In the genomic region with DNA sequence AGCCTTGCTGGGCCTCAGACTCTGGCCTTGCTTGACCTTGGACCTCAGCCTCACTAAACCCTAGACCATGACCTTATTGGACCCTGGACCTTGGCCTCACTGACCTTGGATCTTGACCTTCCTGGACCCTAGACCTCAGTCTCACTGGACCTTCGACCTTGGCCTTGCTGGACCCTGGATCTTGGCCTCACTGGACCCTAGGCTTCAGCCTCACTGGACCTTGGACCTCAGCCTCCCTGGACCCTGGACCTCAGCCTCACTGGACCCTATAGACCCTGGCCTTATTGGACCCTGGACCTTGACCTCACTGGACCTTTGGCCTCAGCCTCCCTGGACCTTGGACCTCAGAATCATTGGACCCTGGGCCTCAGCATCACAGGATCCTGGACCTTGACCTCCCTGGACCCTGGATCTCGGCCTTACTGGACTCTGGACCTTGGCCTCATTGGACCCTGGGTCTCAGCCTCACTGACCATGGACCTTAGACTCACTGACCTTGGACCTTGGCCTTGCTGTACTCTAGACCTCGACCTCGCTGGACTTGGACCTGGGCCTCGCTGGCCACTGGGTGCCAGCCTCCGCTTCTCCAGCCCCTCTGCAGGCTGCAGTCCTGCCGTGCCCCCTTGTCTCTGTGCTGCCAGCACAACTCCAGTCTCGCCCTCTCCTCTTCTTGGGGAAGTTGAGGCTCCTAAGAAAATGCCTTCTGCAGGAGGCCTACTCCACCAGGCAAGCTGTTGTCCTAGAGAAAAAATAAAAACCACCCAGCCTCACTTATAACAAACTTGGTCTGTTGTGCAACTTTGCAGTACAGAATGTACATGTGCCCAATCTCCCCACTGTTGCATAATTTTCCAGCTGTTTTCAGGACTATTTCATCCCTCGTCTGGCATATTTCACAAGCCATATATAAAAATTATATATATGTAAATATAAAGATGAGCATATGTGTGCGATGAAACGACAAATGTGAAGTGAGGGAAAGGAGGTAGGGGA, we compare ENCODE assay signal across 1 cellular context.
TF ChIP-seq lines count a peak whose summit lies in the region.

No MANE protein-coding gene starts in this region.

TF ChIP-seq in IMR-90, 13 proteins besides CTCF, POLR2A, EP300 and RAD21:
- TF ChIP-seq RCOR1 (IDR thresholded peaks at IDR 0.05; ENCODE audit: insufficient replicate concordance, low read length) (no peak), MAZ (IDR thresholded peaks at IDR 0.05; ENCODE audit: borderline replicate concordance, low read depth, low read length) (no peak), CEBPB (IDR thresholded peaks at IDR 0.05; ENCODE audit: low read depth, low read length) (peak; percentile 88), BHLHE40 (IDR thresholded peaks at IDR 0.05; ENCODE audit: low read depth, low read length) (peak; percentile 7; the same call in 1 of the 2 replicates), RFX5 (IDR thresholded peaks at IDR 0.05; ENCODE audit: low read depth, low read length) (no peak), FOS (IDR thresholded peaks at IDR 0.05; ENCODE audit: low read depth, low read length) (no peak), SMC3 (IDR thresholded peaks at IDR 0.05; ENCODE audit: low read depth, low read length) (no peak), MXI1 (IDR thresholded peaks at IDR 0.05; ENCODE audit: borderline replicate concordance, low read depth, low read length) (no peak), MAFK (IDR thresholded peaks at IDR 0.05; ENCODE audit: low read depth, low read length) (no peak)
- TF ChIP-seq, protein P1, sequence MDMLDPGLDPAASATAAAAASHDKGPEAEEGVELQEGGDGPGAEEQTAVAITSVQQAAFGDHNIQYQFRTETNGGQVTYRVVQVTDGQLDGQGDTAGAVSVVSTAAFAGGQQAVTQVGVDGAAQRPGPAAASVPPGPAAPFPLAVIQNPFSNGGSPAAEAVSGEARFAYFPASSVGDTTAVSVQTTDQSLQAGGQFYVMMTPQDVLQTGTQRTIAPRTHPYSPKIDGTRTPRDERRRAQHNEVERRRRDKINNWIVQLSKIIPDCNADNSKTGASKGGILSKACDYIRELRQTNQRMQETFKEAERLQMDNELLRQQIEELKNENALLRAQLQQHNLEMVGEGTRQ (IDR thresholded peaks at IDR 0.05; ENCODE audit: low read depth, low read length), result no peak; the same call in 1 of the 2 replicates
- TF ChIP-seq, protein P2, sequence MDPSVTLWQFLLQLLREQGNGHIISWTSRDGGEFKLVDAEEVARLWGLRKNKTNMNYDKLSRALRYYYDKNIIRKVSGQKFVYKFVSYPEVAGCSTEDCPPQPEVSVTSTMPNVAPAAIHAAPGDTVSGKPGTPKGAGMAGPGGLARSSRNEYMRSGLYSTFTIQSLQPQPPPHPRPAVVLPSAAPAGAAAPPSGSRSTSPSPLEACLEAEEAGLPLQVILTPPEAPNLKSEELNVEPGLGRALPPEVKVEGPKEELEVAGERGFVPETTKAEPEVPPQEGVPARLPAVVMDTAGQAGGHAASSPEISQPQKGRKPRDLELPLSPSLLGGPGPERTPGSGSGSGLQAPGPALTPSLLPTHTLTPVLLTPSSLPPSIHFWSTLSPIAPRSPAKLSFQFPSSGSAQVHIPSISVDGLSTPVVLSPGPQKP (IDR thresholded peaks at IDR 0.05; ENCODE audit: borderline replicate concordance, low read depth, low read length), result no peak
TF ChIP-seq in IMR-90: peak in this region for 2.
